23 cellular contexts compared by ENCODE assay signal in the genomic region with DNA sequence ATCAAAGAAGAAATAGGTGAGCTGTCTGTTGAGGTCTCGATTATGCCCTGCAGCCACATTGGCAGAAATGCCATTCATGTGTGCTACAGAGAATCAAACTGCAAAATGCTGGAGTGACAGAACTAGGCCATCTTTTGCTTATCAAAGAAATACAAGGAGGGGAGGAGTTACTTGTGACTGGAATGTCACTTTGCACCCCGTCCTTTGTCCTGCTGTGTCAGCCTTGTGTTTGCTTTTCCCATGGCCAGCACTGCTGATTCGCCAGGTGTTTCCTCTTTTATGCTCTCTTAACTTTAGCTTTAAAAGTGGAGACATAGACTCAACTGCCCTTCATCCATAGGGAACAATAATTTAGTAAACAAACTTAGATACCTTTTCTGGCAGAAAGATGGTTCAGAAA. TPM values are rescaled to one million over a fixed set of nuclear protein-coding genes. Genes with fewer than 3 reads are reported as not detected.
DNase-seq lines count a peak whose midpoint lies in the region; ATAC-seq and TF ChIP-seq lines count a peak whose summit lies in the region.
"Had no signal": no experiment of that assay in that cellular context is flagged by ENCODE, and none has a peak within 500 bp of the region (broad histone marks: within the 10 kb centered on the region; RNA-seq: fewer than 3 reads in every experiment).

No MANE protein-coding gene starts in this region.

- peak; percentile 84 for ATAC-seq in left colon
- ATAC-seq: activated T-helper 17 cell treated with anti-CD3 and anti-CD28 coated beads, Interleukin-2, amount 50 U/mL, for 72 hours had no signal

- no peak for TF ChIP-seq CTCF in GM13977 (IDR thresholded peaks at IDR 0.05; ENCODE audit: extremely low read depth, insufficient read depth, missing control alignments)

- in situ Hi-C loops in GM13977 (cut with MboI; ENCODE audit: low pct_unique_long_range_greater_than_20kb, low sequenced_read_pairs, unreplicated experiment) = no loop called here

- intact Hi-C loops in left colon (cut with DNase I, micrococcal nuclease) = no loop called here

- DNase-seq in NCI-H1417 (lab: John Stamatoyannopoulos, UW) (peak; percentile 15 to 44 (median 18)), NCI-H1417 treated with DMSO at 0.1 percent for 48 hours (lab: John Stamatoyannopoulos, UW) (no peak), NCI-H345 treated with DMSO at 0.1 percent for 48 hours (lab: John Stamatoyannopoulos, UW; ENCODE audit: unreplicated experiment) (peak; percentile 74), left colon (peak; percentile 48 to 83), retina (peak; percentile 40), GM13977 (ENCODE audit: low spot score) (no peak), middle frontal gyrus (ENCODE audit: extremely low spot score, low spot score) (no peak)
- DNase-seq in stimulated activated CD4-positive, alpha-beta T cell treated with anti-CD3 and anti-CD28 coated beads, Interleukin-2, amount 100 ng/mL, for 24 hours = no peak
- DNase-seq: 8988T; activated CD4-positive, alpha-beta T cell treated with anti-CD3 and anti-CD28 coated beads for 4 hours; AML-193; GOT3; head of caudate nucleus; KG1; left ventricle myocardium inferior; NCI-H1930; nucleus accumbens; SHP77; stimulated activated CD4-positive, alpha-beta T cell treated with anti-CD3 and anti-CD28 coated beads, Interleukin-12 subunit alpha, Interleukin-12 subunit beta, amount 100 ng/mL, for 4 hours had no signal

RNA-seq across cellular contexts. Expression of a gene that starts 54.3 kb away (rescaled TPM):
- not detected for total RNA-seq in left colon
- total RNA-seq: activated T-helper 17 cell treated with anti-CD3 and anti-CD28 coated beads, Interleukin-2, amount 50 U/mL, for 72 hours; G401; left ventricle myocardium inferior; OCI-LY7; renal cortical epithelial cell had no signal

Comparison
In these comparisons a context has a peak if more than half of its experiments do, and no peak if none do; other contexts are left out.
1. DNase-seq: peak in NCI-H1417 (3 of 3), NCI-H345 treated with DMSO at 0.1 percent for 48 hours (single experiment), left colon (2 of 2) and retina (single experiment); none in NCI-H1417 treated with DMSO at 0.1 percent for 48 hours (single experiment), GM13977 (single experiment), middle frontal gyrus (single experiment) and stimulated activated CD4-positive, alpha-beta T cell treated with anti-CD3 and anti-CD28 coated beads, Interleukin-2, amount 100 ng/mL, for 24 hours (0 of 2).